In the genomic region with DNA sequence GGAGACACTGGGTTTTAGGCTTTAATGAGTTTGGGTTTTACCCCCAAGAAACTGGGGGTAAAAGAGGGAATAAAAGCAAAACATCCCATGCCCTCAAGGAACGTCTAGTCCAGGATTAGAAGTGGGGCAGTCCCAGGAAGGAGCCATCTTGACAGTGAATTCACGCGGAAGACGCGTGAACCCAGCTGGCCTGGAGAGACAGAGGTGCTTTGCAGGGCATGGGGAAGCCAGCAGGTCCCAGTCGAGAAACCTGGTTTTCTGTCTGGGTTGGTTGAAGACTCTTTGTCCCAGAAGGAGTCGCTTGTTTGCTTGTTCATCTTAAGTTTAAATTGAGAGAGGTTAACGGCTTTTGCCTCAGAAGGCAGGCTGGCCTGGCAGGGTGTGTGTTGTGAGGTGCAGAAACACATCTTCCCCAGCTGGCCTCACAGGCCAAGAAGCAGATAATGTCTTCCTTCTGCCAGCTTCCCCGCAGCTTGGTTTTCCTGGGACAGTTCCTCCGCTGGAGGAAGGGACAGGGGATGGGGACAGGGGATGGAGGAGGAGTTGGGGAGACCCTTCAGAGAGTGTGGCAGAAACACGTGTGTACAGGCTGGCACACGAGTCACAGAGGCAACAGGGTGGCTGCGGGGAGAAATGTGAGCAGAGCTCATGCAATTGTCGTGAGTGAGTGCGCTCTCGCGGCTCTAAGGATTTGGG, we compare ENCODE assay signal across 1 cellular context.
TF ChIP-seq lines count a peak whose summit lies in the region.

No MANE protein-coding gene starts in this region.

TF ChIP-seq in H1, 55 proteins besides CTCF, POLR2A, EP300 and RAD21:
- no peak for TF ChIP-seq YY1 (IDR thresholded peaks at IDR 0.05; ENCODE audit: low read depth, low read length)
- no peak for TF ChIP-seq SAP30 (IDR thresholded peaks at IDR 0.05; ENCODE audit: insufficient read depth, insufficient replicate concordance, low read length)
- no peak for TF ChIP-seq MAFK (IDR thresholded peaks at IDR 0.05; ENCODE audit: low read depth, low read length)
- no peak for TF ChIP-seq FOSL1 (IDR thresholded peaks at IDR 0.05; ENCODE audit: insufficient read depth, low read depth, low read length)
- TF ChIP-seq, protein P1, sequence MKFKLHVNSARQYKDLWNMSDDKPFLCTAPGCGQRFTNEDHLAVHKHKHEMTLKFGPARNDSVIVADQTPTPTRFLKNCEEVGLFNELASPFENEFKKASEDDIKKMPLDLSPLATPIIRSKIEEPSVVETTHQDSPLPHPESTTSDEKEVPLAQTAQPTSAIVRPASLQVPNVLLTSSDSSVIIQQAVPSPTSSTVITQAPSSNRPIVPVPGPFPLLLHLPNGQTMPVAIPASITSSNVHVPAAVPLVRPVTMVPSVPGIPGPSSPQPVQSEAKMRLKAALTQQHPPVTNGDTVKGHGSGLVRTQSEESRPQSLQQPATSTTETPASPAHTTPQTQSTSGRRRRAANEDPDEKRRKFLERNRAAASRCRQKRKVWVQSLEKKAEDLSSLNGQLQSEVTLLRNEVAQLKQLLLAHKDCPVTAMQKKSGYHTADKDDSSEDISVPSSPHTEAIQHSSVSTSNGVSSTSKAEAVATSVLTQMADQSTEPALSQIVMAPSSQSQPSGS (IDR thresholded peaks at IDR 0.05; ENCODE audit: low read length) = no peak
- TF ChIP-seq TAF1 (IDR thresholded peaks at IDR 0.05; ENCODE audit: low read depth, low read length) = no peak
- no peak for TF ChIP-seq ZNF274 (IDR thresholded peaks at IDR 0.05; ENCODE audit: borderline replicate concordance, extremely low read depth, low read length)
- TF ChIP-seq SP4 (IDR thresholded peaks at IDR 0.05; ENCODE audit: low read length) = no peak
- TF ChIP-seq TAF7 (optimal IDR thresholded peaks at IDR 0.05; ENCODE audit: borderline replicate concordance, low read depth, low read length) = no peak
- TF ChIP-seq, protein P2, sequence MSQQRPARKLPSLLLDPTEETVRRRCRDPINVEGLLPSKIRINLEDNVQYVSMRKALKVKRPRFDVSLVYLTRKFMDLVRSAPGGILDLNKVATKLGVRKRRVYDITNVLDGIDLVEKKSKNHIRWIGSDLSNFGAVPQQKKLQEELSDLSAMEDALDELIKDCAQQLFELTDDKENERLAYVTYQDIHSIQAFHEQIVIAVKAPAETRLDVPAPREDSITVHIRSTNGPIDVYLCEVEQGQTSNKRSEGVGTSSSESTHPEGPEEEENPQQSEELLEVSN (IDR thresholded peaks at IDR 0.05) = no peak
- TF ChIP-seq SIN3A (conservative IDR thresholded peaks at IDR 0.05 in 1 of 2, IDR thresholded peaks at IDR 0.05 in 1 of 2; ENCODE audit: low read depth in 1 of 2, low read length in 2 of 2) = no peak
- TF ChIP-seq CBX5 (IDR thresholded peaks at IDR 0.05; ENCODE audit: low read depth, low read length) = no peak
- no peak for TF ChIP-seq BCL11A (IDR thresholded peaks at IDR 0.05; ENCODE audit: low read depth in 2 of 2, low read length in 2 of 2)
